ENCODE assay signal across 9 cellular contexts in the genomic region with DNA sequence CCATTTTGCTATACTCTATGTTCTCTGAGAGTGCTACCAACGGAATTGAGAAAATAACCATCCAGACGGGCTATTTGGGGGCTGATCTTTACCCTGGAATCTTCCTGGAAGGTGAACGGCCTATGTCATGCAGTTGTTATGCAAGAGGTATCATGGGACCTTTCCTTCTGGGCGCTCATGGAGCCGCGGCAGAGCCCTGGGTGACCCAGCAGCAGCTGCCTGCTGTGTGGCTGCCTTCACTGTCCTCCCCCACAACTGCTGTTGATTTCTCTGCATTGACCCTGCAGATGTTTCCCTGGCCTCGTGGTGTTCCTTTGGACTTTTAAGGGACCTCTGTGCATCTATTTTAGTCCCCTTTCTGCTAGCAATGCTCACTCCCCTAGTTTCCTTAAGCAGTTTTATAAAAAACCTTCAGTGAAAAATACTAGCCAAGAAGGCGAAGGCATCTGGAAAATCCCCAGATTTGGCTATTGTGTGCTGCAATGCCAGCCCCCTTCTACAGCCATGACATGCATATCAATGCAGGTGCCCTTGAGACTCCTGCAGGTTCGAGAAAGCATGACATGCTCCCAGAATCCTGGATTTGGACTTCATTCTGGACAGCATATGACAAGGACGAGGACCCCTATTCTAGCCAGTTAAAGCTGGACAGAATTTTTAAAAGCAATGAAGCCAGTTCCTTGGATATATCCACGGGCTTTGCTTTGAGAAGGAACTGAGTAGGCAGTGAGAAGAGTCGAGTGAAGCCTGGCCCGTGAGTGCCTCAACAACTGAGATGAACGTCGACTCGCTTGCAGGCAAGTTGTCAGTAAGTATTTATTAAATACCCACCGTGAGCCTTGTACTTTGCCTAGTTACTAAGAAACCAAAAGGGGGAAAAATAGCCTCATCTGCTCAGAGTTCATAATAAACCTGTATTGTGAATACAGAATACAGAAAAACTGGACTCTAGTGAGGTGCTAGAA. TPM values are rescaled to one million over a fixed set of nuclear protein-coding genes. Genes with fewer than 3 reads are reported as not detected.
DNase-seq lines count a peak whose midpoint lies in the region; ATAC-seq, FAIRE-seq and TF ChIP-seq lines count a peak whose summit lies in the region.
"Had no signal": no experiment of that assay in that cellular context is flagged by ENCODE, and none has a peak within 500 bp of the region (broad histone marks: within the 10 kb centered on the region; RNA-seq: fewer than 3 reads in every experiment).

A gene with protein sequence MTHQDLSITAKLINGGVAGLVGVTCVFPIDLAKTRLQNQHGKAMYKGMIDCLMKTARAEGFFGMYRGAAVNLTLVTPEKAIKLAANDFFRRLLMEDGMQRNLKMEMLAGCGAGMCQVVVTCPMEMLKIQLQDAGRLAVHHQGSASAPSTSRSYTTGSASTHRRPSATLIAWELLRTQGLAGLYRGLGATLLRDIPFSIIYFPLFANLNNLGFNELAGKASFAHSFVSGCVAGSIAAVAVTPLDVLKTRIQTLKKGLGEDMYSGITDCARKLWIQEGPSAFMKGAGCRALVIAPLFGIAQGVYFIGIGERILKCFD (plus strand): TSS at position 593 of the 965 bp plus-strand sequence. CDS start 16,447 bp downstream, outside the sequence.

- H3K27ac ChIP-seq in HUES6 (ENCODE audit: low read depth, low read length) (peak within 1 kb of the TSS; percentile 53; the same call in 1 of the 2 replicates), smooth muscle cell (ENCODE audit: low read depth) (no peak within 1 kb of the TSS)
- H3K27ac ChIP-seq: SJSA1 had no signal

- H3K4me1 ChIP-seq in HUES6 (ENCODE audit: control insufficient read depth, insufficient read depth, low read length) (peaks cover 19% of the 10 kb centered on the region), smooth muscle cell (ENCODE audit: low read depth) (no peaks in the 10 kb centered on the region)
- H3K4me1 ChIP-seq: SJSA1 had no signal

- TF ChIP-seq CTCF in cardiac fibroblast (IDR thresholded peaks at IDR 0.05; ENCODE audit: low read depth, low read length) (peak; percentile 36), smooth muscle cell (IDR thresholded peaks at IDR 0.05; ENCODE audit: borderline replicate concordance, insufficient read depth, poor library complexity, severe bottlenecking) (peak; percentile 2)

- no peak within 1 kb of the TSS for H3K4me2 ChIP-seq in smooth muscle cell

- H3K4me3 ChIP-seq in HUES6 (ENCODE audit: low read depth, low read length), result no peak within 1 kb of the TSS
- no peak within 1 kb of the TSS for H3K4me3 ChIP-seq in cardiac fibroblast (replicated peaks in 1 of 2; ENCODE audit: low read depth in 2 of 2, low read length in 2 of 2)
- no peak within 1 kb of the TSS for H3K4me3 ChIP-seq in smooth muscle cell
- H3K4me3 ChIP-seq: SJSA1 had no signal

- no peaks in the 10 kb centered on the region for H3F3A ChIP-seq in smooth muscle cell (ENCODE audit: low read depth)

- no peaks in the 10 kb centered on the region for H3K79me2 ChIP-seq in smooth muscle cell (ENCODE audit: low read depth)

- WGBS in smooth muscle cell (ENCODE audit: low lambda C conversion rate), result 81% methylated on average over 17 of the region's 17 CpGs

- no peak for FAIRE-seq in HTR-8/SVneo (lab: Jason Lieb, UNC)

- ATAC-seq in GM19351 (IDR thresholded peaks at IDR 0.05; ENCODE audit: unreplicated experiment) (no peak), HG02642 (IDR thresholded peaks at IDR 0.05; ENCODE audit: poor library complexity, unreplicated experiment) (no peak)

- DNase-seq in cardiac fibroblast (ENCODE audit: low read depth in 2 of 2), result peak; percentile 69 to 76
- DNase-seq in left kidney (ENCODE audit: low read depth, low spot score), result peak; percentile 79
- no peak for DNase-seq in smooth muscle cell (lab: John Stamatoyannopoulos, UW; ENCODE audit: unreplicated experiment)
- no peak for DNase-seq in HTR-8/SVneo (ENCODE audit: insufficient read length, low spot score)
- DNase-seq in HT-29 (ENCODE audit: low spot score), result no peak

- H2AFZ ChIP-seq in smooth muscle cell (ENCODE audit: low read depth), result no peak within 1 kb of the TSS

- H3K9ac ChIP-seq in HUES6 (ENCODE audit: low read length) (no peak within 1 kb of the TSS), smooth muscle cell (ENCODE audit: low read depth) (no peak within 1 kb of the TSS)

- H3K9me3 ChIP-seq in HUES6 (ENCODE audit: control insufficient read depth, insufficient read depth, low read depth, low read length) (peaks cover 17% of the 10 kb centered on the region), smooth muscle cell (replicated peaks; ENCODE audit: low read depth) (no peaks in the 10 kb centered on the region)
- H3K9me3 ChIP-seq: SJSA1 had no signal

- H3K36me3 ChIP-seq in HUES6 (ENCODE audit: control insufficient read depth, insufficient read depth, low read length) (peaks cover 32% of the 10 kb centered on the region), smooth muscle cell (ENCODE audit: low read depth) (no peaks in the 10 kb centered on the region)
- H3K36me3 ChIP-seq: SJSA1 had no signal

- H4K20me1 ChIP-seq in smooth muscle cell (ENCODE audit: low read depth), result no peaks in the 10 kb centered on the region

- H3K27me3 ChIP-seq in HUES6 (ENCODE audit: control insufficient read depth, insufficient read depth, low read length) (no peaks in the 10 kb centered on the region), smooth muscle cell (ENCODE audit: low read depth) (no peaks in the 10 kb centered on the region)

RNA-seq across cellular contexts. Expression of the gene that starts here (rescaled TPM):
- 0.22 and 0.31 TPM in 2 replicates for total RNA-seq in smooth muscle cell
- polyA plus RNA-seq in smooth muscle cell, result 0.06 and 0.53 TPM in 2 replicates
- not detected in 2 replicates for total RNA-seq in HT-29 (2014; rRNA removed; shearing (Covaris generic))
- total RNA-seq: SJSA1 had no signal

Comparison
In these comparisons a context has a peak if more than half of its experiments do, and no peak if none do; other contexts are left out.
1. DNase-seq: peak in cardiac fibroblast (2 of 2) and left kidney (single experiment); none in smooth muscle cell (single experiment), HTR-8/SVneo (single experiment) and HT-29 (single experiment).